In the genomic region with DNA sequence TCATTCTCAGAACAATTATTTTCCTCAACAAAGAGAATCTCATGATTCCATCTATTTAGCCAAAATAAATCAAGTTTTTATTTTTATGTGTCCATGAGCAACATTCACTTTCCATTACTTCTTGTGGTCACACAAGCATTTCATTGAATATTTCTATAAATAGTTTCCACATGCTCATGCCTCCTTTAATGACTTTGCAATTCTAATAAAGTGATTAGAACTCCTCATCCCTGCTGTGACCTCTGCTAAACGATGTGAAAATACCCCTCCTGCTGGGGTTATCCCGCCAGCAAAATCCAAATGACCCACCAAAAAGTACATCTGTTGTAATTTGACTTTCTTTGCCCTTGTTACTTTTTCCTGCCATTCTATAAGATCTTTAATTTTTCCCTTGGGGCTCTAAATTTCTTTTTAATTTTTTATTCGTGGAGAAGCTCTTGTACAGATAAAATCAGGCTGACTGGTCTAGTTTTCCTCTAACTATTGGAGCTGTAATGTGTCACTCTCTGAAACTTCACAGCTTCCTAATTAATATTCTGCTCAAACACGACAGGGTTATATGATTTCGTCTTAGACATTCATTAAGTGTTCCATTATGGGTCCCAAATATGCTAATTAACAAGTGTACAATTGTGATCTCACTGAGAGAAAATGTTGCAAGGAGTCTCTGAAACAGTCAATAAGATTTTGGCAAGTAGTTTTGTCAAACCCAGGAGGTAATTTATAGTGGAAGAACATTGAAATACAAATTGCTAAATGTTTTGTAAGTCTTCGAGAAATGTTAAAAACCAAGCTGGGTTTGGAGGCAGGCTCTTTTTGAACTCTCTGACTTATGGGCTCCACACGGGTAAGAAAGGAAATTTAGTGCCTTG, we compare ENCODE assay signal across 18 cellular contexts.
DNase-seq lines count a peak whose midpoint lies in the region; ATAC-seq and TF ChIP-seq lines count a peak whose summit lies in the region.
"Had no signal": no experiment of that assay in that cellular context is flagged by ENCODE, and none has a peak within 500 bp of the region (broad histone marks: within the 10 kb centered on the region; RNA-seq: fewer than 3 reads in every experiment).

No MANE protein-coding gene starts in this region.

- peak overlapping the region in 1 of 2 experiments; percentile 34 for H3K18ac ChIP-seq in mesenchymal stem cell (ENCODE audit: low read depth in 1 of 2, low read length in 2 of 2)

- H3K4me3 ChIP-seq in AG04449 (ENCODE audit: low read depth, low read length) (no peak overlapping the region), mesenchymal stem cell (ENCODE audit: insufficient read depth in 1 of 2, low read depth in 1 of 2, low read length in 2 of 2) (peak overlapping the region in 1 of 2 experiments; percentile 31)
- H3K4me3 ChIP-seq: uterus had no signal

- H3K9me3 Mint-ChIP-seq in brain: peaks cover under 1 to 6% (median 5%) of the 10 kb centered on the region in 5 experiments
- H3K9me3 Mint-ChIP-seq in activated naive CD4-positive, alpha-beta T cell treated with anti-CD3 and anti-CD28 coated beads, Interleukin-2, amount 50 U/mL, for 72 hours: peaks cover 16% of the 10 kb centered on the region in 2 donors

- no peaks in the 10 kb centered on the region for H3K79me1 ChIP-seq in mesenchymal stem cell (replicated peaks; ENCODE audit: low read length, poor library complexity, severe bottlenecking)

- no peak overlapping the region for H3K27ac ChIP-seq in mesenchymal stem cell (ENCODE audit: low read length, poor library complexity, severe bottlenecking)
- H3K27ac ChIP-seq: uterus had no signal

- no peak overlapping the region for H2BK12ac ChIP-seq in mesenchymal stem cell (ENCODE audit: low read length in 2 of 2)

- peak; percentile 4 for TF ChIP-seq CTCF in AG04449 (IDR thresholded peaks at IDR 0.05; ENCODE audit: insufficient read depth, low read length, missing control alignments)
- TF ChIP-seq CTCF in brain (conservative IDR thresholded peaks at IDR 0.05): no peak

- peak overlapping the region; percentile 74 for H3K9ac ChIP-seq in mesenchymal stem cell (ENCODE audit: low read length)

- CTCF ChIA-PET in AG04449 (lab: Yijun Ruan, JAX): interaction anchor here (0.7 to 1.9 kb wide), 4 partner anchors 12 to 524 kb away, joined by 3 to 8 read pairs (median 4); no protein-coding TSS in a partner anchor

- H3K27me3 Mint-ChIP-seq in brain: no peaks in the 10 kb centered on the region
- H3K27me3 Mint-ChIP-seq: activated naive CD8-positive, alpha-beta T cell had no signal

- intact Hi-C loops in head of caudate nucleus (cut with DNase I): no loop called here

- H3K4ac ChIP-seq in mesenchymal stem cell (ENCODE audit: low read depth in 1 of 2, low read length in 2 of 2): no peak overlapping the region

- no peak overlapping the region for H3K23ac ChIP-seq in mesenchymal stem cell (ENCODE audit: low read length in 2 of 2)

- H3K14ac ChIP-seq in mesenchymal stem cell (ENCODE audit: low read length in 2 of 2): no peak overlapping the region

- peak overlapping the region in 4 of 5 experiments; percentile 66 to 94 (median 88) for H3K27ac Mint-ChIP-seq in brain
- H3K27ac Mint-ChIP-seq in activated naive CD4-positive, alpha-beta T cell treated with anti-CD3 and anti-CD28 coated beads, Interleukin-2, amount 50 U/mL, for 72 hours: no peak overlapping the region
- H3K27ac Mint-ChIP-seq: activated naive CD8-positive, alpha-beta T cell had no signal

- peaks cover 4% of the 10 kb centered on the region for H3K9me3 ChIP-seq in mesenchymal stem cell (ENCODE audit: control insufficient read depth, low read length)
- H3K9me3 ChIP-seq: uterus had no signal

- no peak overlapping the region for H4K8ac ChIP-seq in mesenchymal stem cell (ENCODE audit: low read length)

- H2BK5ac ChIP-seq in mesenchymal stem cell (ENCODE audit: low read depth, low read length, poor library complexity, severe bottlenecking): no peak overlapping the region

- 83% methylated on average over 7 of the region's 7 CpGs for WGBS in mesenchymal stem cell

- no peak for ATAC-seq in HG03045 (IDR thresholded peaks at IDR 0.05; ENCODE audit: unreplicated experiment)
- no peak for ATAC-seq in activated naive CD4-positive, alpha-beta T cell treated with anti-CD3 and anti-CD28 coated beads, Interleukin-2, amount 50 U/mL, for 72 hours
- ATAC-seq: activated CD4-positive, CD25-positive, alpha-beta regulatory T cell treated with anti-CD3 and anti-CD28 coated beads, Interleukin-2, amount 50 U/mL, for 24 hours; left ventricle myocardium superior; stimulated activated naive CD8-positive, alpha-beta T cell treated with anti-CD3 and anti-CD28 coated beads, Interleukin-15, Interleukin-2, amounts not matched to agents 100 U/mL and 50 U/mL, for 24 hours had no signal

- H2AFZ ChIP-seq in mesenchymal stem cell (ENCODE audit: low read depth, low read length): no peak overlapping the region

- H3K4me3 Mint-ChIP-seq in brain: peak overlapping the region in 3 of 5 experiments; percentile 51 to 76 (median 66)
- H3K4me3 Mint-ChIP-seq: activated naive CD8-positive, alpha-beta T cell; nephron had no signal

- peaks cover 29% of the 10 kb centered on the region for H3K4me1 Mint-ChIP-seq in brain

- no peaks in the 10 kb centered on the region for H3K27me3 ChIP-seq in mesenchymal stem cell (ENCODE audit: control insufficient read depth in 1 of 2, insufficient read depth in 1 of 2, low read length in 2 of 2)
- H3K27me3 ChIP-seq: uterus had no signal

- H4K91ac ChIP-seq in mesenchymal stem cell (ENCODE audit: low read length): no peak overlapping the region

- H3K4me1 ChIP-seq in mesenchymal stem cell (ENCODE audit: control insufficient read depth, insufficient read depth, low read depth, low read length): no peaks in the 10 kb centered on the region
- H3K4me1 ChIP-seq: uterus had no signal

- no peak overlapping the region for H3K4me2 ChIP-seq in mesenchymal stem cell (ENCODE audit: low read length, poor library complexity, severe bottlenecking)

- no peak overlapping the region for H2BK120ac ChIP-seq in mesenchymal stem cell (ENCODE audit: low read depth, low read length)

- POLR2A ChIA-PET in AG04449 (lab: Yijun Ruan, JAX): no interaction called here

- H3K36me3 Mint-ChIP-seq in brain: peaks cover under 1% of the 10 kb centered on the region
- H3K36me3 Mint-ChIP-seq in activated naive CD4-positive, alpha-beta T cell treated with anti-CD3 and anti-CD28 coated beads, Interleukin-2, amount 50 U/mL, for 72 hours: peaks cover 0 to 7% of the 10 kb centered on the region in 2 donors
- H3K36me3 Mint-ChIP-seq: activated naive CD8-positive, alpha-beta T cell had no signal

- H2AK5ac ChIP-seq in mesenchymal stem cell (ENCODE audit: low read length, severe bottlenecking): no peak overlapping the region

- H2BK15ac ChIP-seq in mesenchymal stem cell (ENCODE audit: low read depth, poor library complexity, severe bottlenecking): no peak overlapping the region

- DNase-seq in AG04449 (ENCODE audit: low read depth, low spot score) (peak; percentile 80), HCEC 1CT (peak; percentile 34), mesenchymal stem cell (peak; percentile 39), head of caudate nucleus (no peak), DMS53 treated with DMSO at 0.1 percent for 48 hours (lab: John Stamatoyannopoulos, UW; ENCODE audit: unreplicated experiment) (no peak)
- no peak for DNase-seq in activated naive CD4-positive, alpha-beta T cell treated with anti-CD3 and anti-CD28 coated beads, Interleukin-2, amount 50 U/mL, for 72 hours (ENCODE audit: low spot score in 2 of 2)
- DNase-seq: AML-193; DMS153; left ventricle myocardium superior; NCI-H1436; NCI-H526 treated with DMSO at 0.1 percent for 48 hours; stimulated activated naive CD8-positive, alpha-beta T cell treated with anti-CD3 and anti-CD28 coated beads, Interleukin-15, Interleukin-2, amounts not matched to agents 100 U/mL and 50 U/mL, for 24 hours; uterus had no signal

- H3K36me3 ChIP-seq in mesenchymal stem cell (ENCODE audit: control insufficient read depth in 1 of 2, insufficient read depth in 2 of 2, low read depth in 1 of 2, low read length in 2 of 2): no peaks in the 10 kb centered on the region
- H3K36me3 ChIP-seq: uterus had no signal

Comparison
In these comparisons a context has a peak if more than half of its experiments do, and no peak if none do; other contexts are left out.
1. DNase-seq: peak in AG04449 (single experiment), HCEC 1CT (single experiment) and mesenchymal stem cell (single experiment); none in head of caudate nucleus (0 of 42), DMS53 treated with DMSO at 0.1 percent for 48 hours (single experiment) and activated naive CD4-positive, alpha-beta T cell treated with anti-CD3 and anti-CD28 coated beads, Interleukin-2, amount 50 U/mL, for 72 hours (0 of 2).
2. H3K27ac Mint-ChIP-seq: peak in brain (4 of 5); none in activated naive CD4-positive, alpha-beta T cell treated with anti-CD3 and anti-CD28 coated beads, Interleukin-2, amount 50 U/mL, for 72 hours (0 of 2).